Comparison of ENCODE assay signal across 1 cellular context in genomic region chr19:29665826-29666633, GRCh38.
TF ChIP-seq lines count a peak whose summit lies in the region.

No MANE protein-coding gene starts in this region.

TF ChIP-seq in HepG2, 621 proteins besides CTCF, POLR2A, EP300 and RAD21 (continued from another document):
- TF ChIP-seq CSRNP1 (CRISPR knock-in tag; IDR thresholded peaks at IDR 0.05) (no peak; the same call in 1 of the 2 replicates), TAF15 (IDR thresholded peaks at IDR 0.05; ENCODE audit: low read depth, low read length, poor library complexity, severe bottlenecking) (no peak), ZNF549 (CRISPR knock-in tag; IDR thresholded peaks at IDR 0.05) (no peak)
